8 cellular contexts compared by ENCODE assay signal in genomic region chr10:110446954-110447608, GRCh38. TPM values are rescaled to one million over a fixed set of nuclear protein-coding genes. Genes with fewer than 3 reads are reported as not detected.
DNase-seq lines count a peak whose midpoint lies in the region; ATAC-seq and TF ChIP-seq lines count a peak whose summit lies in the region.
"Had no signal": no experiment of that assay in that cellular context is flagged by ENCODE, and none has a peak within 500 bp of the region (broad histone marks: within the 10 kb centered on the region; RNA-seq: fewer than 3 reads in every experiment).

No MANE protein-coding gene starts in this region.

- H3K4ac ChIP-seq in H9 (ENCODE audit: low read depth, low read length), result no peak overlapping the region

- H2BK15ac ChIP-seq in H9 (ENCODE audit: low read depth, low read length), result no peak overlapping the region

- CTCF ChIA-PET in RWPE1 (lab: Yijun Ruan, JAX), result interaction anchor here (0.6 to 1.0 kb wide), 2 partner anchors 42 to 115 kb away, joined by 3 to 4 read pairs; no protein-coding TSS in a partner anchor

- H4K20me1 ChIP-seq in H9 (ENCODE audit: control insufficient read depth, insufficient read depth, insufficient read length), result no peaks in the 10 kb centered on the region

- H4K91ac ChIP-seq in H9 (ENCODE audit: insufficient read length, low read depth, low read length), result no peak overlapping the region

- H3K27me3 Mint-ChIP-seq in H9 (ENCODE audit: low read depth), result no peaks in the 10 kb centered on the region; the same call in 1 of the 2 replicates
- peaks cover 2% of the 10 kb centered on the region for H3K27me3 Mint-ChIP-seq in type B pancreatic cell

- H4K5ac ChIP-seq in H9 (ENCODE audit: insufficient read length, low read depth, low read length), result no peak overlapping the region

- no peak overlapping the region for H3T11ph ChIP-seq in H9 (ENCODE audit: low read length)

- H3K79me1 ChIP-seq in H9 (ENCODE audit: insufficient read depth, low read depth, low read length, poor library complexity, severe bottlenecking), result no peaks in the 10 kb centered on the region

- no peak overlapping the region for H4K8ac ChIP-seq in H9 (replicated peaks; ENCODE audit: insufficient read length, low read depth, low read length)

- no peak overlapping the region for H3K14ac ChIP-seq in H9 (ENCODE audit: insufficient read depth, low read length)

- H3K4me1 Mint-ChIP-seq in H9 (peaks cover 7 to 12% of the 10 kb centered on the region in 2 experiments), type B pancreatic cell (ENCODE audit: unreplicated experiment) (peaks cover 6% of the 10 kb centered on the region)

- H2BK5ac ChIP-seq in H9 (ENCODE audit: insufficient read length, low read length), result no peak overlapping the region

- TF ChIP-seq CTCF in H9 (conservative IDR thresholded peaks at IDR 0.05), result 0 out of 3 replicates have a peak, but pooled peaks have one; percentile 8
- TF ChIP-seq CTCF in RWPE1 (conservative IDR thresholded peaks at IDR 0.05; ENCODE audit: low read depth), result no peak
- TF ChIP-seq CTCF in type B pancreatic cell (conservative IDR thresholded peaks at IDR 0.05), result no peak

- no peaks in the 10 kb centered on the region for H3K23me2 ChIP-seq in H9 (ENCODE audit: insufficient read length, low read depth, low read length, poor library complexity, severe bottlenecking)

- no peaks in the 10 kb centered on the region for H3K9me3 ChIP-seq in H9 (ENCODE audit: control insufficient read depth, low read depth, low read length)

- ATAC-seq in GM19463 (IDR thresholded peaks at IDR 0.05; ENCODE audit: unreplicated experiment), result no peak

- no peaks in the 10 kb centered on the region for H3K4me1 ChIP-seq in H9 (ENCODE audit: insufficient read depth, low read length)

- H3K27ac ChIP-seq in H9 (ENCODE audit: insufficient read length, low read depth, low read length) (no peak overlapping the region), RWPE1 (peak overlapping the region; percentile 92)

- H3K4me2 ChIP-seq in H9 (ENCODE audit: insufficient read depth, insufficient read length, low read length), result no peak overlapping the region

- no CpG with 5 or more reads among the region's 6 CpGs for WGBS in H9 (ENCODE audit: extremely low coverage, insufficient read length, low lambda C conversion rate)

- no peak for DNase-seq in H9
- peak; percentile 89 for DNase-seq in RWPE1 (ENCODE audit: low spot score)
- DNase-seq in fibroblast of gingiva (ENCODE audit: low read depth), result peak; percentile 69
- peak; percentile 83 for DNase-seq in skeletal muscle cell (ENCODE audit: low read depth)
- DNase-seq in type B pancreatic cell (ENCODE audit: extremely low spot score, unreplicated experiment), result no peak
- no peak for DNase-seq in effector CD4-positive, alpha-beta T cell
- DNase-seq: amniotic stem cell had no signal

- H3K9me3 Mint-ChIP-seq in H9 (no peaks in the 10 kb centered on the region), type B pancreatic cell (no peaks in the 10 kb centered on the region)

- no peaks in the 10 kb centered on the region for H3K79me2 ChIP-seq in H9 (ENCODE audit: insufficient read depth, low read length)

- no peak overlapping the region for H3K18ac ChIP-seq in H9 (ENCODE audit: insufficient read length, low read depth, low read length)

- no peak overlapping the region for H2BK120ac ChIP-seq in H9 (ENCODE audit: low read depth, low read length, poor library complexity, severe bottlenecking)

- H2AFZ ChIP-seq in H9 (ENCODE audit: low read length), result no peak overlapping the region

- no peak overlapping the region for H3K4me3 Mint-ChIP-seq in H9
- H3K4me3 Mint-ChIP-seq in type B pancreatic cell, result no peak overlapping the region

- H3K4me3 ChIP-seq in skeletal muscle cell (ENCODE audit: low read depth, low read length), result no peak overlapping the region

- H2AK5ac ChIP-seq in H9 (ENCODE audit: insufficient read length, low read length), result no peak overlapping the region

- H3K27me3 ChIP-seq in H9 (ENCODE audit: insufficient read depth, low read length), result no peaks in the 10 kb centered on the region

- no peak overlapping the region; a peak in 1 of 7 replicates for H3K27ac Mint-ChIP-seq in H9
- no peak overlapping the region for H3K27ac Mint-ChIP-seq in type B pancreatic cell

- H3K23ac ChIP-seq in H9 (ENCODE audit: insufficient read length, low read depth, low read length), result no peak overlapping the region

- no peak overlapping the region for H3K56ac ChIP-seq in H9 (ENCODE audit: insufficient read length, low read depth, low read length)

- no peak overlapping the region for H3K9ac ChIP-seq in H9 (ENCODE audit: extremely low read depth, insufficient read length, low read length)

- H3K36me3 Mint-ChIP-seq in H9 (ENCODE audit: insufficient read depth in 1 of 3, low read depth in 3 of 3), result no peaks in the 10 kb centered on the region
- H3K36me3 Mint-ChIP-seq in type B pancreatic cell, result no peaks in the 10 kb centered on the region

- POLR2A ChIA-PET in RWPE1 (lab: Yijun Ruan, JAX; ENCODE audit: low non-redundant PET), result no interaction called here

- H2BK20ac ChIP-seq in H9 (ENCODE audit: low read depth, low read length, poor library complexity, severe bottlenecking), result no peak overlapping the region

- H2BK12ac ChIP-seq in H9 (ENCODE audit: insufficient read length, low read depth, low read length), result no peak overlapping the region

RNA-seq across cellular contexts. Expression of gene DUSP5, which starts 50.6 kb away (rescaled TPM):
- total RNA-seq in H9 (2021) (29.3 and 29.4 TPM in 2 replicates), type B pancreatic cell (ENCODE audit: low replicate concordance) (16.3 and 61.6 TPM in 2 replicates)

Comparison
In these comparisons a context has a peak if more than half of its experiments do, and no peak if none do; other contexts are left out.
1. DNase-seq: peak in RWPE1 (single experiment), fibroblast of gingiva (single experiment) and skeletal muscle cell (single experiment); none in H9 (single experiment), type B pancreatic cell (single experiment) and effector CD4-positive, alpha-beta T cell (single experiment).